Comparison of ENCODE assay signal across 8 cellular contexts in genomic region chr1:12125422-12126355, GRCh38. TPM values are rescaled to one million over a fixed set of nuclear protein-coding genes. Genes with fewer than 3 reads are reported as not detected.
DNase-seq lines count a peak whose midpoint lies in the region; ATAC-seq and TF ChIP-seq lines count a peak whose summit lies in the region.
"Had no signal": no experiment of that assay in that cellular context is flagged by ENCODE, and none has a peak within 500 bp of the region (broad histone marks: within the 10 kb centered on the region; RNA-seq: fewer than 3 reads in every experiment).

No MANE protein-coding gene starts in this region.

- H3K36me3 ChIP-seq in gastrocnemius medialis = no peaks in the 10 kb centered on the region
- no peaks in the 10 kb centered on the region for H3K36me3 ChIP-seq in sigmoid colon

- H3K4me1 ChIP-seq in gastrocnemius medialis (peaks cover 0 to 8% of the 10 kb centered on the region in 2 donors), sigmoid colon (peaks cover 0 to 22% (median 17%) of the 10 kb centered on the region in 4 donors)

- H3K4me3 ChIP-seq in HL-60 (replicated peaks; ENCODE audit: insufficient read depth, low read length) (no peak overlapping the region), gastrocnemius medialis (peak overlapping the region in 2 of 4 donors; percentile 28 to 38), sigmoid colon (no peak overlapping the region)

- peak overlapping the region; percentile 73 to 75 for H3K27ac Mint-ChIP-seq in T-cell

- H3K27me3 Mint-ChIP-seq in T-cell = no peaks in the 10 kb centered on the region

- H3K27me3 ChIP-seq in HL-60 (ENCODE audit: insufficient read depth, poor library complexity, severe bottlenecking) (no peaks in the 10 kb centered on the region), gastrocnemius medialis (no peaks in the 10 kb centered on the region), sigmoid colon (no peaks in the 10 kb centered on the region)

- H3K9me3 ChIP-seq in gastrocnemius medialis (no peaks in the 10 kb centered on the region), sigmoid colon (no peaks in the 10 kb centered on the region)

- no peaks in the 10 kb centered on the region for H3K9me3 Mint-ChIP-seq in T-cell
- H3K9me3 Mint-ChIP-seq: brain had no signal

- in situ Hi-C loops in gastrocnemius medialis (cut with MboI; ENCODE audit: low sequenced_read_pairs in 4 of 4) = loop anchor here in 2 of 4 donors (5.0 kb wide), 2 partner anchors 82 to 87 kb away; no protein-coding TSS in a partner anchor

- CTCF ChIA-PET in T-cell (lab: Charles Lee) = interaction anchor here (0.6 to 6.7 kb wide), 22 partner anchors 11 to 108 kb away, joined by 3 to 74 read pairs (median 4); no protein-coding TSS in a partner anchor

- H3K27ac ChIP-seq in HL-60 (replicated peaks) = peak overlapping the region; percentile 67
- H3K27ac ChIP-seq in gastrocnemius medialis = peak overlapping the region in 3 of 4 donors; percentile 40 to 57 (median 53)
- H3K27ac ChIP-seq in sigmoid colon = peak overlapping the region in 2 of 4 donors; percentile 4 to 33

- TF ChIP-seq POLR2A in gastrocnemius medialis (IDR thresholded peaks at IDR 0.05) = no peak
- no peak for TF ChIP-seq POLR2A in sigmoid colon (IDR thresholded peaks at IDR 0.05)

- no peak for TF ChIP-seq CTCF in HL-60 (IDR thresholded peaks at IDR 0.05; ENCODE audit: insufficient read depth, low read length)
- no peak for TF ChIP-seq CTCF in gastrocnemius medialis (IDR thresholded peaks at IDR 0.05 in 4 of 5, conservative IDR thresholded peaks at IDR 0.05 in 1 of 5)
- no peak for TF ChIP-seq CTCF in sigmoid colon (IDR thresholded peaks at IDR 0.05)

- H3K4me3 Mint-ChIP-seq in T-cell = peak overlapping the region in 1 of 3 donors; percentile 31
- H3K4me3 Mint-ChIP-seq: brain had no signal

- H3K36me3 Mint-ChIP-seq in T-cell = no peaks in the 10 kb centered on the region
- H3K36me3 Mint-ChIP-seq: brain had no signal

- 76 to 79% methylated on average over 24 of the region's 24 CpGs for WGBS in sigmoid colon, 2 donors

- intact Hi-C loops in left cardiac atrium (cut with DNase I) = loop anchor here (1.0 to 2.0 kb wide), 2 partner anchors 83 to 84 kb away; no protein-coding TSS in a partner anchor
- intact Hi-C loops in gastrocnemius medialis (cut with DNase I; ENCODE audit: low total_unique reads) = loop anchor here (5.0 kb wide), 2 partner anchors 42 to 62 kb away; partner anchors contain the start of gene TNFRSF1B
- intact Hi-C loops in sigmoid colon (cut with DNase I) = loop anchor here (1.0 kb wide), 1 partner anchor 84 kb away; no protein-coding TSS in a partner anchor

- no peak for TF ChIP-seq EP300 in sigmoid colon (IDR thresholded peaks at IDR 0.05)

- POLR2A ChIA-PET in T-cell (lab: Charles Lee) = interaction anchor here in 1 of 2 donors (1.1 kb wide), 1 partner anchor 53 kb away, joined by 3 read pairs; no protein-coding TSS in a partner anchor

- H3K4me1 Mint-ChIP-seq in T-cell = peaks cover 46 to 58% (median 48%) of the 10 kb centered on the region in 3 donors

- DNase-seq in HL-60 (ENCODE audit: low read depth in 1 of 2, low spot score in 1 of 2) = peak in 1 of 2 experiments; percentile 70
- no peak for DNase-seq in T-cell
- peak; percentile 48 for DNase-seq in left cardiac atrium
- no peak for DNase-seq in gastrocnemius medialis
- no peak for DNase-seq in sigmoid colon

- ATAC-seq in T-cell (replicated peaks in 1 of 4) (peak in 1 of 4 experiments; percentile 11), left cardiac atrium (peak; percentile 53 to 62), gastrocnemius medialis (peak; percentile 27 to 34), HG03159 (IDR thresholded peaks at IDR 0.05; ENCODE audit: unreplicated experiment) (no peak), HG03196 (IDR thresholded peaks at IDR 0.05; ENCODE audit: unreplicated experiment) (no peak)

RNA-seq across cellular contexts. Expression of gene TNFRSF1B, which starts 41.1 kb away (rescaled TPM):
- total RNA-seq in T-cell (100 to 1,000 TPM in 2 of 5 donors, 10 to 100 TPM in 3; 55.0 to 130 (median 99.6) TPM), left cardiac atrium (10 to 100 TPM; 28.3 to 28.5 TPM), gastrocnemius medialis (10 to 100 TPM; 14.0 to 29.5 (median 18.8) TPM), sigmoid colon (10 to 100 TPM; 15.5 to 19.7 (median 18.9) TPM)
- 10 to 100 TPM in 2 of 3 donors, 1 to 10 TPM in 1; 4.2 to 37.2 (median 16.2) TPM for polyA plus RNA-seq in sigmoid colon

Comparison
In these comparisons a context has a peak if more than half of its experiments do, and no peak if none do; other contexts are left out.
1. ATAC-seq: peak in left cardiac atrium (2 of 2) and gastrocnemius medialis (2 of 2); none in HG03159 (single experiment) and HG03196 (single experiment).